23 cellular contexts compared by ENCODE assay signal in the genomic region with DNA sequence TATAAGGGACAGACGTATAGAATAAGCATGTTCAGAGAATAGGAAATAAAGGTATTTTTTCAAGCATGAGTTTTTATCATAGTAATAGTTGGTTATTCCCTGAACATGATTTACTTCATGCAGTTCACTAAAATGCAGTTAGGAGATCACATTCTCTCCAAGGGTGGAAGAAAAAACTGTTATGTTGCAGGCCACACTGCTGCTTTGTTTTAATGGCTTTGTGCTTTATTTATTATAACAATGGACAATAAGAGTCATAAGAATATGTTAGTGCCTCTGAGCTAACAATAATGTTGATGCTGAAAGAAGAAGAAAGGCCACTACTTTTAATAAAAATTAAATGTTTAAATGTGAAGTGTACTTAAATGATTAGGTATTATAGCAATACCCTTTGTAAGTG.
"Had no signal": no experiment of that assay in that cellular context is flagged by ENCODE, and none has a peak within 500 bp of the region (broad histone marks: within the 10 kb centered on the region; RNA-seq: fewer than 3 reads in every experiment).

No MANE protein-coding gene starts in this region.

- DNase-seq: activated CD4-positive, alpha-beta T cell treated with anti-CD3 and anti-CD28 coated beads for 48 hours; activated CD4-positive, alpha-beta T cell treated with anti-CD3 and anti-CD28 coated beads, Interleukin-2, amount 50 U/mL, for 4 hours; activated CD4-positive, CD25-positive, alpha-beta regulatory T cell treated with anti-CD3 and anti-CD28 coated beads, Interleukin-2, amount 50 U/mL, for 72 hours; activated CD8-positive, alpha-beta memory T cell treated with anti-CD3 and anti-CD28 coated beads, Interleukin-2, amount 50 U/mL, for 48 hours; activated CD8-positive, alpha-beta T cell treated with anti-CD3 and anti-CD28 coated beads, Interleukin-2, amount 10 ng/mL, durations not matched to agents 7 days and 5 days; activated naive CD4-positive, alpha-beta T cell treated with anti-CD3 and anti-CD28 coated beads, Interleukin-2, amount 50 U/mL, for 16 hours; activated naive CD8-positive, alpha-beta T cell treated with anti-CD3 and anti-CD28 coated beads, Interleukin-2, amount 10 ng/mL, durations not matched to agents 7 days and 5 days; activated T-cell treated with anti-CD3 and anti-CD28 coated beads, Interleukin-2, amount 50 U/mL, for 1 hour; adrenal gland; aorta; MG63; MV-4-11; NCI-H1092 treated with DMSO at 0.1 percent for 48 hours; NCI-H1417 treated with DMSO at 0.1 percent for 48 hours; NCI-H1694; NCI-H2029; NCI-H345; NCI-H524; Peyer's patch; Right ventricle myocardium superior; SJCRH30 had no signal

- H3K4me1 Mint-ChIP-seq: activated naive CD8-positive, alpha-beta T cell treated with anti-CD3 and anti-CD28 coated beads, Interleukin-2, amount 10 ng/mL, durations not matched to agents 7 days and 5 days had no signal

- H3K4me3 Mint-ChIP-seq: activated CD8-positive, alpha-beta T cell treated with anti-CD3 and anti-CD28 coated beads, Interleukin-2, amount 10 ng/mL, durations not matched to agents 7 days and 5 days; activated naive CD8-positive, alpha-beta T cell treated with anti-CD3 and anti-CD28 coated beads, Interleukin-2, amount 10 ng/mL, durations not matched to agents 7 days and 5 days; T-helper 1 cell treated with Interleukin-12 subunit alpha and Interleukin-12 subunit beta and Interleukin-4 antibody, amounts not matched to agents 30 μg/mL and 1 μg/mL, for 36 hours had no signal

- H3K27ac Mint-ChIP-seq: activated naive CD8-positive, alpha-beta T cell treated with anti-CD3 and anti-CD28 coated beads, Interleukin-2, amount 10 ng/mL, durations not matched to agents 7 days and 5 days; T-helper 1 cell treated with Interleukin-12 subunit alpha and Interleukin-12 subunit beta and Interleukin-4 antibody, amounts not matched to agents 30 μg/mL and 1 μg/mL, for 36 hours had no signal

- H3K9me3 Mint-ChIP-seq: activated naive CD8-positive, alpha-beta T cell treated with anti-CD3 and anti-CD28 coated beads, Interleukin-2, amount 10 ng/mL, durations not matched to agents 7 days and 5 days; T-helper 1 cell treated with Interleukin-12 subunit alpha and Interleukin-12 subunit beta and Interleukin-4 antibody, amounts not matched to agents 30 μg/mL and 1 μg/mL, for 36 hours had no signal

- H3K27ac ChIP-seq: adrenal gland, Peyer's patch, RWPE1, SJCRH30 had no signal

- H3K27me3 ChIP-seq: adrenal gland, MG63, Peyer's patch, SJCRH30 had no signal

- H3K4me3 ChIP-seq: adrenal gland, MG63, Peyer's patch, SJCRH30 had no signal

- ATAC-seq: activated CD8-positive, alpha-beta T cell treated with anti-CD3 and anti-CD28 coated beads, Interleukin-2, amount 10 ng/mL, durations not matched to agents 7 days and 5 days had no signal
